Comparison of ENCODE assay signal across 1 cellular context in genomic region chr1:244970661-244971523, GRCh38.
TF ChIP-seq lines count a peak whose summit lies in the region.

No MANE protein-coding gene starts in this region.

TF ChIP-seq in HepG2, 621 proteins besides CTCF, POLR2A, EP300 and RAD21 (continued from another document and continues in another):
- TF ChIP-seq ZFX (CRISPR knock-in tag; IDR thresholded peaks at IDR 0.05; ENCODE audit: low read depth) (peak; percentile 80), ZEB1 (IDR thresholded peaks at IDR 0.05; ENCODE audit: insufficient replicate concordance, low read depth) (peak; percentile 70), ZNF44 (CRISPR knock-in tag; IDR thresholded peaks at IDR 0.05) (peak; percentile 69; the same call in 1 of the 2 replicates), ZBTB8A (CRISPR knock-in tag; IDR thresholded peaks at IDR 0.05; ENCODE audit: borderline replicate concordance, low read depth) (0 out of 2 replicates have a peak, but pooled peaks have one; percentile 52), ZNF879 (CRISPR knock-in tag; IDR thresholded peaks at IDR 0.05) (no peak), ZFP90 (CRISPR knock-in tag; IDR thresholded peaks at IDR 0.05; ENCODE audit: borderline replicate concordance) (0 out of 2 replicates have a peak, but pooled peaks have one; percentile 5), HDAC2 (CRISPR knock-in tag; IDR thresholded peaks at IDR 0.05) (peak; percentile 61), ZNF431 (CRISPR knock-in tag; IDR thresholded peaks at IDR 0.05; ENCODE audit: borderline replicate concordance, low read depth) (peak; percentile 76), ZNF790 (CRISPR knock-in tag; IDR thresholded peaks at IDR 0.05; ENCODE audit: borderline replicate concordance) (peak; percentile 13; the same call in 1 of the 2 replicates), ZNF510 (CRISPR knock-in tag; IDR thresholded peaks at IDR 0.05; ENCODE audit: low read depth) (no peak), ATF3 (CRISPR knock-in tag; IDR thresholded peaks at IDR 0.05) (0 out of 2 replicates have a peak, but pooled peaks have one; percentile 34), GATAD2A (CRISPR knock-in tag; IDR thresholded peaks at IDR 0.05) (peak; percentile 38), MTA3 (CRISPR knock-in tag; IDR thresholded peaks at IDR 0.05) (no peak), ARID3A (IDR thresholded peaks at IDR 0.05; ENCODE audit: low read depth, low read length) (no peak), KLF6 (CRISPR knock-in tag; IDR thresholded peaks at IDR 0.05) (no peak), ZNF18 (CRISPR knock-in tag; IDR thresholded peaks at IDR 0.05; ENCODE audit: insufficient replicate concordance) (no peak), ZNF720 (CRISPR knock-in tag; IDR thresholded peaks at IDR 0.05) (no peak), ZNF615 (CRISPR knock-in tag; IDR thresholded peaks at IDR 0.05; ENCODE audit: borderline replicate concordance) (no peak), AGO2 (optimal IDR thresholded peaks at IDR 0.05; ENCODE audit: low read depth, low read length) (peak; percentile 95), ZBTB10 (CRISPR knock-in tag; IDR thresholded peaks at IDR 0.05; ENCODE audit: borderline replicate concordance) (no peak), GLI4 (CRISPR knock-in tag; IDR thresholded peaks at IDR 0.05; ENCODE audit: borderline replicate concordance) (peak; percentile 35; the same call in 1 of the 2 replicates), LBX2 (CRISPR knock-in tag; IDR thresholded peaks at IDR 0.05; ENCODE audit: borderline replicate concordance) (no peak), ZNF484 (CRISPR knock-in tag; IDR thresholded peaks at IDR 0.05; ENCODE audit: borderline replicate concordance, low read depth) (no peak), ZNF749 (CRISPR knock-in tag; IDR thresholded peaks at IDR 0.05; ENCODE audit: borderline replicate concordance) (no peak; the same call in 1 of the 2 replicates), SP140L (CRISPR knock-in tag; IDR thresholded peaks at IDR 0.05; ENCODE audit: borderline replicate concordance) (0 out of 2 replicates have a peak, but pooled peaks have one; percentile 74), CEBPZ (IDR thresholded peaks at IDR 0.05; ENCODE audit: low read length) (no peak), TAF15 (IDR thresholded peaks at IDR 0.05; ENCODE audit: low read depth, low read length, poor library complexity, severe bottlenecking) (peak; percentile 91), NR2F2 (IDR thresholded peaks at IDR 0.05; ENCODE audit: borderline replicate concordance, low read depth) (peak; percentile 40; the same call in 1 of the 2 replicates), SMARCC2 (IDR thresholded peaks at IDR 0.05) (no peak), SMARCE1 (IDR thresholded peaks at IDR 0.05; ENCODE audit: borderline replicate concordance) (no peak), RARG (CRISPR knock-in tag; IDR thresholded peaks at IDR 0.05; ENCODE audit: low read depth) (no peak), TEAD2 (CRISPR knock-in tag; IDR thresholded peaks at IDR 0.05) (no peak), HNRNPLL (IDR thresholded peaks at IDR 0.05; ENCODE audit: low read depth, low read length, poor library complexity, severe bottlenecking) (peak; percentile 97), ETS1 (CRISPR knock-in tag; IDR thresholded peaks at IDR 0.05) (no peak), ARID5B (CRISPR knock-in tag; IDR thresholded peaks at IDR 0.05) (0 out of 2 replicates have a peak, but pooled peaks have one; percentile 28), ZNF326 (CRISPR knock-in tag; IDR thresholded peaks at IDR 0.05; ENCODE audit: borderline replicate concordance) (no peak), IKZF5 (CRISPR knock-in tag; IDR thresholded peaks at IDR 0.05) (peak; percentile 82), ZNF543 (CRISPR knock-in tag; IDR thresholded peaks at IDR 0.05) (0 out of 2 replicates have a peak, but pooled peaks have one; percentile 52), JUND (CRISPR knock-in tag; IDR thresholded peaks at IDR 0.05) (no peak), ZNF503 (CRISPR knock-in tag; IDR thresholded peaks at IDR 0.05) (no peak), FOSL1 (CRISPR knock-in tag; IDR thresholded peaks at IDR 0.05; ENCODE audit: borderline replicate concordance) (no peak), KLF15 (CRISPR knock-in tag; IDR thresholded peaks at IDR 0.05; ENCODE audit: borderline replicate concordance) (no peak), CCAR2 (optimal IDR thresholded peaks at IDR 0.05; ENCODE audit: low read depth, low read length) (peak; percentile 41), ETV6 (CRISPR knock-in tag; conservative IDR thresholded peaks at IDR 0.05) (peak; percentile 69; the same call in 1 of the 2 replicates), ZNF556 (CRISPR knock-in tag; IDR thresholded peaks at IDR 0.05; ENCODE audit: borderline replicate concordance) (peak; percentile 88)
